ENCODE assay signal across 28 cellular contexts in genomic region chr6:165389534-165389933, GRCh38.
"Had no signal": no experiment of that assay in that cellular context is flagged by ENCODE, and none has a peak within 500 bp of the region (broad histone marks: within the 10 kb centered on the region; RNA-seq: fewer than 3 reads in every experiment).

No MANE protein-coding gene starts in this region.

- H3K4me1 ChIP-seq: Peyer's patch, SJSA1 had no signal

- DNase-seq: Karpas-422, MM.1S, MV-4-11, NCI-H1092, NCI-H1105, NCI-H1417 treated with DMSO at 0.1 percent for 48 hours, NCI-H1436 treated with DMSO at 0.1 percent for 48 hours, NCI-H1694 treated with DMSO at 0.1 percent for 48 hours, NCI-H187 treated with DMSO at 0.1 percent for 48 hours, NCI-H2029, NCI-H2081, NCI-H2171, NCI-H226, NCI-H446 treated with DMSO at 0.1 percent for 48 hours, NCI-H510A, NCI-H524, NCI-H526, NCI-H69, NCI-H748 treated with DMSO at 0.1 percent for 48 hours, NCI-H82, Peyer's patch, Right ventricle myocardium superior, RPMI8226, SHP77 treated with DMSO at 0.1 percent for 48 hours, SK-N-SH, SW 1271, T-helper 1 cell had no signal

- H3K9ac ChIP-seq: SK-N-SH had no signal

- H3K9me3 ChIP-seq: Peyer's patch, SJSA1, SK-N-SH had no signal

- H3K27ac ChIP-seq: Peyer's patch, SJSA1 had no signal

- H3K4me3 ChIP-seq: Peyer's patch, SJSA1 had no signal

- H3K36me3 ChIP-seq: Peyer's patch, SJSA1 had no signal

- H3K27me3 ChIP-seq: Peyer's patch, SJSA1 had no signal

- H3K4me2 ChIP-seq: SK-N-SH had no signal
